ENCODE assay signal across 18 cellular contexts in genomic region chr2:191225690-191226089, GRCh38. TPM values are rescaled to one million over a fixed set of nuclear protein-coding genes. Genes with fewer than 3 reads are reported as not detected.
DNase-seq lines count a peak whose midpoint lies in the region; ATAC-seq, FAIRE-seq and TF ChIP-seq lines count a peak whose summit lies in the region.
"Had no signal": no experiment of that assay in that cellular context is flagged by ENCODE, and none has a peak within 500 bp of the region (broad histone marks: within the 10 kb centered on the region; RNA-seq: fewer than 3 reads in every experiment).

No MANE protein-coding gene starts in this region.

- TF ChIP-seq EP300 in HepG2 (IDR thresholded peaks at IDR 0.05; ENCODE audit: low read depth in 2 of 2, low read length in 2 of 2) (no peak), HepG2 (CRISPR knock-in tag; IDR thresholded peaks at IDR 0.05; ENCODE audit: borderline replicate concordance) (no peak), upper lobe of left lung (IDR thresholded peaks at IDR 0.05) (no peak)

- H3K4me1 ChIP-seq in HepG2 (ENCODE audit: insufficient read depth, low read length): no peaks in the 10 kb centered on the region
- H3K4me1 ChIP-seq in right lobe of liver: no peaks in the 10 kb centered on the region
- no peaks in the 10 kb centered on the region for H3K4me1 ChIP-seq in HEK293 (ENCODE audit: control insufficient read depth, insufficient read depth, low read length)
- peaks cover 0 to 4% (median 0%) of the 10 kb centered on the region in 4 donors for H3K4me1 ChIP-seq in upper lobe of left lung

- H3K27me3 ChIP-seq in HepG2 (ENCODE audit: control insufficient read depth in 1 of 2, insufficient read depth in 2 of 2, low read length in 2 of 2): no peaks in the 10 kb centered on the region
- no peaks in the 10 kb centered on the region for H3K27me3 ChIP-seq in right lobe of liver
- no peaks in the 10 kb centered on the region for H3K27me3 ChIP-seq in upper lobe of left lung

- DNase-seq in HepG2 (ENCODE audit: low spot score) (no peak), right lobe of liver (no peak), choroid plexus epithelial cell (ENCODE audit: low read depth) (peak; percentile 51), upper lobe of left lung (no peak)
- DNase-seq in stimulated activated CD4-positive, alpha-beta T cell treated with anti-CD3 and anti-CD28 coated beads, Interleukin-1b, Interleukin-23, amount 100 ng/mL, for 48 hours: no peak
- DNase-seq: 8988T; C1 segment of cervical spinal cord; Calu3; CD4-positive, alpha-beta memory T cell; COR-L47; DMS79 treated with DMSO at 0.1 percent for 48 hours; H7 had no signal

- ATAC-seq in HepG2 (no peak), right lobe of liver (no peak), upper lobe of left lung (ENCODE audit: low FRiP score in 2 of 2) (no peak), GM21526 (IDR thresholded peaks at IDR 0.05; ENCODE audit: low FRiP score, unreplicated experiment) (no peak)

- no peaks in the 10 kb centered on the region for H4K20me1 ChIP-seq in HepG2 (ENCODE audit: insufficient read depth, low read length)

- H3K27ac ChIP-seq in HepG2 (ENCODE audit: extremely low read length, insufficient read depth, low read length): no peak overlapping the region
- H3K27ac ChIP-seq in right lobe of liver: no peak overlapping the region
- no peak overlapping the region for H3K27ac ChIP-seq in HEK293 (ENCODE audit: extremely low read depth, low read depth, low read length)
- H3K27ac ChIP-seq in upper lobe of left lung: no peak overlapping the region

- TF ChIP-seq RAD21 in HepG2 (CRISPR knock-in tag; IDR thresholded peaks at IDR 0.05): no peak

- H3K79me2 ChIP-seq in HepG2 (ENCODE audit: insufficient read depth, low read length): no peaks in the 10 kb centered on the region

- intact Hi-C loops in HepG2 (cut with micrococcal nuclease; ENCODE audit: unreplicated experiment) (no loop called here), right lobe of liver (cut with DNase I) (no loop called here)

- no peak for TF ChIP-seq POLR2A in HepG2 (IDR thresholded peaks at IDR 0.05; ENCODE audit: insufficient read depth in 1 of 2, low read depth in 2 of 2, low read length in 2 of 2)
- TF ChIP-seq POLR2A in right lobe of liver (IDR thresholded peaks at IDR 0.05): no peak
- TF ChIP-seq POLR2A in upper lobe of left lung (IDR thresholded peaks at IDR 0.05): no peak

- POLR2A ChIA-PET in HepG2 (lab: Yijun Ruan, JAX): no interaction called here
- POLR2A ChIA-PET in HEK293 (lab: Yijun Ruan, JAX): no interaction called here

- TF ChIP-seq CTCF in HepG2 (CRISPR knock-in tag; IDR thresholded peaks at IDR 0.05) (no peak), right lobe of liver (IDR thresholded peaks at IDR 0.05) (no peak), HEK293 (tag by site-specific recombination; IDR thresholded peaks at IDR 0.05) (no peak), choroid plexus epithelial cell (conservative IDR thresholded peaks at IDR 0.05; ENCODE audit: low read depth, low read length) (no peak), upper lobe of left lung (IDR thresholded peaks at IDR 0.05) (no peak)

- no peak overlapping the region for H3K4me2 ChIP-seq in HepG2 (ENCODE audit: low read depth, low read length)

- no peaks in the 10 kb centered on the region for H3K36me3 ChIP-seq in HepG2 (replicated peaks in 1 of 2; ENCODE audit: control insufficient read depth in 1 of 2, insufficient read depth in 2 of 2, low read length in 2 of 2)
- H3K36me3 ChIP-seq in right lobe of liver: no peaks in the 10 kb centered on the region
- H3K36me3 ChIP-seq in HEK293 (ENCODE audit: control insufficient read depth in 2 of 2, insufficient read depth in 1 of 2, low read length in 2 of 2): no peaks in the 10 kb centered on the region
- no peaks in the 10 kb centered on the region for H3K36me3 ChIP-seq in upper lobe of left lung

- in situ Hi-C loops in HepG2 (cut with HindIII; ENCODE audit: extremely low pct_ligation_motif_present, low pct_unique_long_range_greater_than_20kb): no loop called here

- no peaks in the 10 kb centered on the region for H3K9me3 ChIP-seq in HepG2 (ENCODE audit: low read length)
- H3K9me3 ChIP-seq in right lobe of liver: no peaks in the 10 kb centered on the region
- no peaks in the 10 kb centered on the region for H3K9me3 ChIP-seq in HEK293 (ENCODE audit: control insufficient read depth, insufficient read depth, low read depth, low read length)
- H3K9me3 ChIP-seq in upper lobe of left lung: no peaks in the 10 kb centered on the region

- FAIRE-seq in HepG2 (lab: Jason Lieb, UNC): peak; percentile 26
- FAIRE-seq: GM12892, GM19239, H1 had no signal

- 63% methylated on average over 1 of the region's 1 CpG for WGBS in HepG2 (ENCODE audit: low lambda C conversion rate)
- WGBS in right lobe of liver (ENCODE audit: insufficient coverage, low coverage, low lambda C conversion rate, missing lambda C conversion rate): 91% methylated on average over 1 of the region's 1 CpG
- WGBS in upper lobe of left lung, 2 donors: 76 to 92% methylated on average over 1 of the region's 1 CpG

- CTCF ChIA-PET in HepG2 (lab: Yijun Ruan, JAX; ENCODE audit: low intra/inter-chr PET ratio, low total read pairs): no interaction called here
- CTCF ChIA-PET in HEK293 (lab: Yijun Ruan, JAX): no interaction called here

- H3K9ac ChIP-seq in HepG2 (ENCODE audit: insufficient read depth, low read depth, low read length): no peak overlapping the region

- H2AFZ ChIP-seq in HepG2 (ENCODE audit: low read length): no peak overlapping the region

- BruUV-seq in HepG2 (replicated peaks; lab: Mats Ljungman, UMichigan): no TSS peak

- H3K4me3 ChIP-seq in HepG2 (replicated peaks in 1 of 3; ENCODE audit: insufficient read depth in 1 of 3, low read depth in 2 of 3, low read length in 3 of 3): no peak overlapping the region
- H3K4me3 ChIP-seq in right lobe of liver: no peak overlapping the region
- H3K4me3 ChIP-seq in HEK293 (ENCODE audit: low read depth, low read length): no peak overlapping the region
- H3K4me3 ChIP-seq in choroid plexus epithelial cell (ENCODE audit: low read depth, low read length): no peak overlapping the region
- no peak overlapping the region for H3K4me3 ChIP-seq in upper lobe of left lung

TF ChIP-seq in HepG2, 621 proteins besides CTCF, POLR2A, EP300 and RAD21 (continues in another document):
- TF ChIP-seq RAD51 (IDR thresholded peaks at IDR 0.05; ENCODE audit: borderline replicate concordance): no peak
- TF ChIP-seq TARDBP (CRISPR knock-in tag; IDR thresholded peaks at IDR 0.05): no peak
- no peak for TF ChIP-seq ZNF557 (CRISPR knock-in tag; IDR thresholded peaks at IDR 0.05)
- TF ChIP-seq MEF2D (CRISPR knock-in tag; IDR thresholded peaks at IDR 0.05): no peak
- no peak for TF ChIP-seq KDM6A (CRISPR knock-in tag; IDR thresholded peaks at IDR 0.05; ENCODE audit: low read depth)
- TF ChIP-seq ZNF747 (CRISPR knock-in tag; IDR thresholded peaks at IDR 0.05; ENCODE audit: borderline replicate concordance): no peak
- TF ChIP-seq ZEB1 (IDR thresholded peaks at IDR 0.05; ENCODE audit: insufficient replicate concordance, low read depth): no peak
- TF ChIP-seq ZNF737 (CRISPR knock-in tag; IDR thresholded peaks at IDR 0.05; ENCODE audit: borderline replicate concordance): no peak
- TF ChIP-seq ZNF121 (CRISPR knock-in tag; IDR thresholded peaks at IDR 0.05): no peak

TF ChIP-seq in HEK293, 187 proteins besides CTCF, POLR2A, EP300 and RAD21:
- TF ChIP-seq ZNF792 (tag by site-specific recombination; IDR thresholded peaks at IDR 0.05) (no peak), ZNF274 (IDR thresholded peaks at IDR 0.05; ENCODE audit: low read length) (no peak), ZNF274 (tag by site-specific recombination; IDR thresholded peaks at IDR 0.05; ENCODE audit: borderline replicate concordance) (no peak), GLIS1 (tag by site-specific recombination; IDR thresholded peaks at IDR 0.05) (0 out of 2 replicates have a peak, but pooled peaks have one; percentile 13)

RNA-seq across cellular contexts. Expression of gene MYO1B, which starts 19.5 kb away (rescaled TPM):
- total RNA-seq in HepG2 (2016; rRNA removed; fragmentation: Illumina TruSeq; extraction: Trizol): 89.8 and 134 TPM in 2 replicates
- total RNA-seq in HepG2 (2016; cell fraction: cytosol; rRNA removed; fragmentation: Illumina TruSeq; extraction: Trizol; ENCODE audit: low read depth): 6.6 and 8.5 TPM in 2 replicates
- 89.7 and 128 TPM in 2 replicates for total RNA-seq in HepG2 (2016; cell fraction: insoluble cytoplasmic fraction; rRNA removed; fragmentation: Illumina TruSeq; extraction: Trizol)
- total RNA-seq in HepG2 (2016; cell fraction: membrane; rRNA removed; fragmentation: Illumina TruSeq; extraction: Trizol): 27.4 and 29.4 TPM in 2 replicates
- 108 and 113 TPM in 2 replicates for total RNA-seq in HepG2 (2016; cell fraction: nucleus; rRNA removed; fragmentation: Illumina TruSeq; extraction: Trizol)
- polyA plus RNA-seq in HepG2 (2011; rRNA removed): 29.5 and 36.9 TPM in 2 replicates
- 14.6 and 19.2 TPM in 2 replicates for polyA plus RNA-seq in HepG2 (2011; cell fraction: cytosol; rRNA removed)
- 34.7 and 34.9 TPM in 2 replicates for polyA plus RNA-seq in HepG2 (2011; cell fraction: nucleus; rRNA removed)
- 29.4 and 36.8 TPM in 2 replicates for polyA plus RNA-seq in HepG2 (2012)
- 2.2 and 2.6 TPM in 2 replicates for polyA plus RNA-seq in HepG2 (2016; cell fraction: cytosol; fragmentation: Illumina TruSeq; extraction: Trizol; ENCODE audit: low read depth)
- polyA plus RNA-seq in HepG2 (2016; cell fraction: insoluble cytoplasmic fraction; fragmentation: Illumina TruSeq; extraction: Trizol; ENCODE audit: low read depth): 101 and 106 TPM in 2 replicates
- polyA plus RNA-seq in HepG2 (2016; cell fraction: membrane; fragmentation: Illumina TruSeq; extraction: Trizol; ENCODE audit: low read depth): 8.4 and 10.5 TPM in 2 replicates
- polyA plus RNA-seq in HepG2 (2016; cell fraction: nucleus; fragmentation: Illumina TruSeq; extraction: Trizol; ENCODE audit: insufficient read depth, low read depth): 79.1 and 80.1 TPM in 2 replicates
- 12.3 and 50.8 TPM in 2 replicates for polyA minus RNA-seq in HepG2 (2011; rRNA and poly(A)+ RNA removed; ENCODE audit: low replicate concordance)
- 45.9 and 51.5 TPM in 2 replicates for polyA minus RNA-seq in HepG2 (2011; cell fraction: cytosol; rRNA and poly(A)+ RNA removed)
- polyA minus RNA-seq in HepG2 (2011; cell fraction: nucleus; rRNA and poly(A)+ RNA removed): 155 and 169 TPM in 2 replicates
- total RNA-seq in right lobe of liver: 100 to 1,000 TPM; 171 to 273 (median 221) TPM
- total RNA-seq in upper lobe of left lung: 100 to 1,000 TPM; 112 to 311 (median 137) TPM
- total RNA-seq: G401 had no signal
